8 cellular contexts compared by ENCODE assay signal in genomic region chr4:122602277-122603142, GRCh38. TPM values are rescaled to one million over a fixed set of nuclear protein-coding genes. Genes with fewer than 3 reads are reported as not detected.
DNase-seq lines count a peak whose midpoint lies in the region; ATAC-seq and TF ChIP-seq lines count a peak whose summit lies in the region.

No MANE protein-coding gene starts in this region.

- no TSS peak for BruUV-seq in A673 (replicated peaks; lab: Mats Ljungman, UMichigan)

- no peak overlapping the region for H3K4me3 ChIP-seq in A673 (ENCODE audit: low read depth, low read length, poor library complexity, severe bottlenecking)
- H3K4me3 ChIP-seq in GM12865 (ENCODE audit: low read depth, low read length), result no peak overlapping the region
- 0 out of 2 replicates have a peak overlapping the region, but pooled peaks have one; percentile 0 for H3K4me3 ChIP-seq in WI38 (ENCODE audit: low read depth, low read length)
- no peak overlapping the region for H3K4me3 ChIP-seq in iPS DF 6.9 (ENCODE audit: low read length)
- H3K4me3 ChIP-seq in uterus, result no peak overlapping the region

- H3K27ac ChIP-seq in A673 (ENCODE audit: low read depth, low read length, poor library complexity, severe bottlenecking) (no peak overlapping the region), iPS DF 6.9 (ENCODE audit: low read length) (no peak overlapping the region), uterus (no peak overlapping the region)

- POLR2A ChIA-PET in A673 (lab: Charles Lee; ENCODE audit: low non-redundant PET), result no interaction called here

- H3K27me3 ChIP-seq in A673 (replicated peaks; ENCODE audit: insufficient read depth, low read depth, low read length, poor library complexity) (no peaks in the 10 kb centered on the region), iPS DF 6.9 (ENCODE audit: control insufficient read depth, insufficient read depth, low read length) (no peaks in the 10 kb centered on the region), uterus (no peaks in the 10 kb centered on the region)

- WGBS in iPS DF 6.9 (ENCODE audit: insufficient coverage, insufficient read length), result no CpG with 5 or more reads among the region's 13 CpGs

- no peak for TF ChIP-seq POLR2A in uterus (IDR thresholded peaks at IDR 0.05)

- peak; percentile 58 for TF ChIP-seq CTCF in A673 (conservative IDR thresholded peaks at IDR 0.05; ENCODE audit: low read depth, low read length)
- TF ChIP-seq CTCF in GM12865 (IDR thresholded peaks at IDR 0.05; ENCODE audit: insufficient read depth, low read depth, low read length, missing control alignments), result peak; percentile 26
- peak; percentile 13; the same call in 1 of the 2 replicates for TF ChIP-seq CTCF in WI38 (IDR thresholded peaks at IDR 0.05; ENCODE audit: low read depth, low read length)
- peak; percentile 31 to 46 (median 41) for TF ChIP-seq CTCF in uterus (IDR thresholded peaks at IDR 0.05)

- H3K36me3 ChIP-seq in A673 (ENCODE audit: insufficient read depth, low read length, poor library complexity, severe bottlenecking), result no peaks in the 10 kb centered on the region
- H3K36me3 ChIP-seq in iPS DF 6.9 (ENCODE audit: control insufficient read depth, insufficient read depth, low read length), result no peaks in the 10 kb centered on the region
- H3K36me3 ChIP-seq in uterus, result no peaks in the 10 kb centered on the region

- DNase-seq in A673 (ENCODE audit: low spot score) (peak; percentile 64), GM12865 (ENCODE audit: low read depth) (peak; percentile 54), KBM-7 (peak; percentile 33), iPS DF 6.9 (ENCODE audit: low read depth, low spot score) (peak; percentile 41), uterus (no peak), HuH-7.5 (ENCODE audit: low spot score) (no peak)

- H3K9me3 ChIP-seq in A673 (ENCODE audit: low read depth, low read length, poor library complexity, severe bottlenecking) (no peaks in the 10 kb centered on the region), iPS DF 6.9 (ENCODE audit: control insufficient read depth, insufficient read depth, low read length) (no peaks in the 10 kb centered on the region), uterus (no peaks in the 10 kb centered on the region)

- intact Hi-C loops in A673 (cut with micrococcal nuclease; ENCODE audit: unreplicated experiment) (loop anchor here (2.0 to 10.0 kb wide), 4 partner anchors 114 to 1662 kb away; partner anchors contain the start of gene NUDT6), uterus (cut with DNase I; ENCODE audit: low total_unique reads) (no loop called here)

- CTCF ChIA-PET in A673 (lab: Charles Lee), result interaction anchor here (0.9 to 1.3 kb wide), 3 partner anchors 114 to 312 kb away, joined by 3 to 4 read pairs (median 4); no protein-coding TSS in a partner anchor

- in situ Hi-C loops in KBM-7 (cut with MboI; ENCODE audit: low pct_unique_long_range_greater_than_20kb, low sequenced_read_pairs), result loop anchor here (25.0 kb wide), 1 partner anchor 310 kb away; the partner anchor contains the start of gene NUDT6

- H3K4me1 ChIP-seq in A673 (ENCODE audit: insufficient read depth, low read length, poor library complexity, severe bottlenecking), result peaks cover 3% of the 10 kb centered on the region
- H3K4me1 ChIP-seq in iPS DF 6.9 (ENCODE audit: control insufficient read depth, insufficient read depth, low read length), result peaks cover 5% of the 10 kb centered on the region; the same call in 1 of the 2 replicates
- H3K4me1 ChIP-seq in uterus, result no peaks in the 10 kb centered on the region

- no peak for ATAC-seq in GM21526 (IDR thresholded peaks at IDR 0.05; ENCODE audit: low FRiP score, unreplicated experiment)

RNA-seq across cellular contexts. Expression of gene IL21, which starts 18.4 kb away (rescaled TPM):
- total RNA-seq in A673 (2021) (not detected in 2 replicates), uterus (not detected)

Comparison
In these comparisons a context has a peak if more than half of its experiments do, and no peak if none do; other contexts are left out.
1. DNase-seq: peak in A673 (single experiment), GM12865 (single experiment), KBM-7 (single experiment) and iPS DF 6.9 (single experiment); none in uterus (0 of 2) and HuH-7.5 (single experiment).
2. Peak in every context shown above with its lines, with median percentiles within 50 percentile points of each other: CTCF ChIP-seq.